ENCODE assay signal across 36 cellular contexts in genomic region chr3:17726313-17726712, GRCh38.
"Had no signal": no experiment of that assay in that cellular context is flagged by ENCODE, and none has a peak within 500 bp of the region (broad histone marks: within the 10 kb centered on the region; RNA-seq: fewer than 3 reads in every experiment).

No MANE protein-coding gene starts in this region.

- DNase-seq: Kasumi-1, MG63, MM.1S, MV-4-11, NCI-H1048, NCI-H1092, NCI-H1092 treated with DMSO at 0.1 percent for 48 hours, NCI-H1105, NCI-H1105 treated with DMSO at 0.1 percent for 48 hours, NCI-H1417, NCI-H1417 treated with DMSO at 0.1 percent for 48 hours, NCI-H1436, NCI-H1436 treated with DMSO at 0.1 percent for 48 hours, NCI-H146, NCI-H1694, NCI-H1694 treated with DMSO at 0.1 percent for 48 hours, NCI-H187, NCI-H187 treated with DMSO at 0.1 percent for 48 hours, NCI-H1930, NCI-H2029, NCI-H2029 treated with DMSO at 0.1 percent for 48 hours, NCI-H2081, NCI-H2081 treated with DMSO at 0.1 percent for 48 hours, NCI-H2107, NCI-H2171, NCI-H2171 treated with DMSO at 0.1 percent for 48 hours, NCI-H2227 treated with DMSO at 0.1 percent for 48 hours, NCI-H226, NCI-H345, NCI-H446, NCI-H446 treated with DMSO at 0.1 percent for 48 hours, NCI-H510A, NCI-H510A treated with DMSO at 0.1 percent for 48 hours, NCI-H524, NCI-H524 treated with DMSO at 0.1 percent for 48 hours, NCI-H526 had no signal

- H3K4me3 ChIP-seq: MG63 had no signal
